ENCODE assay signal across 10 cellular contexts in genomic region chr9:69044226-69045219, GRCh38. TPM values are rescaled to one million over a fixed set of nuclear protein-coding genes. Genes with fewer than 3 reads are reported as not detected.
DNase-seq lines count a peak whose midpoint lies in the region; ATAC-seq and TF ChIP-seq lines count a peak whose summit lies in the region.
"Had no signal": no experiment of that assay in that cellular context is flagged by ENCODE, and none has a peak within 500 bp of the region (broad histone marks: within the 10 kb centered on the region; RNA-seq: fewer than 3 reads in every experiment).

No MANE protein-coding gene starts in this region.

- intact Hi-C loops in stomach (cut with DNase I; ENCODE audit: low total_unique reads), result loop anchor here (10.0 kb wide), 1 partner anchor 90 kb away; no protein-coding TSS in a partner anchor
- intact Hi-C loops in ascending aorta (cut with DNase I), result loop anchor here (10.0 kb wide), 1 partner anchor 350 kb away; no protein-coding TSS in a partner anchor

- no peaks in the 10 kb centered on the region for H3K9me3 ChIP-seq in stomach
- no peaks in the 10 kb centered on the region for H3K9me3 ChIP-seq in ascending aorta

- H3K9me3 Mint-ChIP-seq in mesothelial cell of epicardium, result no peaks in the 10 kb centered on the region

- H3K4me3 ChIP-seq in stomach (no peak overlapping the region), ascending aorta (no peak overlapping the region)

- H3K27ac Mint-ChIP-seq in mesothelial cell of epicardium, result peak overlapping the region; percentile 49
- H3K27ac Mint-ChIP-seq: memory B cell had no signal

- no peak for TF ChIP-seq POLR2A in stomach (IDR thresholded peaks at IDR 0.05)

- TF ChIP-seq CTCF in mesothelial cell of epicardium (IDR thresholded peaks at IDR 0.05; ENCODE audit: unreplicated experiment), result no peak
- TF ChIP-seq CTCF in stomach (IDR thresholded peaks at IDR 0.05), result no peak
- no peak for TF ChIP-seq CTCF in ascending aorta (IDR thresholded peaks at IDR 0.05)

- no peaks in the 10 kb centered on the region for H3K27me3 ChIP-seq in stomach
- no peaks in the 10 kb centered on the region for H3K27me3 ChIP-seq in ascending aorta

- H3K27me3 Mint-ChIP-seq in mesothelial cell of epicardium (ENCODE audit: low read depth), result no peaks in the 10 kb centered on the region
- H3K27me3 Mint-ChIP-seq: memory B cell had no signal

- peaks cover 15% of the 10 kb centered on the region for H3K4me1 Mint-ChIP-seq in mesothelial cell of epicardium

- ATAC-seq in GM21528 (IDR thresholded peaks at IDR 0.05; ENCODE audit: low FRiP score, unreplicated experiment), result no peak
- ATAC-seq: Panc1 had no signal

- H3K4me1 ChIP-seq in stomach, result peaks cover 6 to 21% (median 14%) of the 10 kb centered on the region in 4 donors
- peaks cover 8 to 9% of the 10 kb centered on the region in 2 donors for H3K4me1 ChIP-seq in ascending aorta

- H3K4me3 Mint-ChIP-seq in mesothelial cell of epicardium, result no peak overlapping the region
- H3K4me3 Mint-ChIP-seq: memory B cell had no signal

- peaks cover 17% of the 10 kb centered on the region for H3K36me3 Mint-ChIP-seq in mesothelial cell of epicardium

- peaks cover 6 to 33% (median 32%) of the 10 kb centered on the region in 4 donors for H3K36me3 ChIP-seq in stomach
- H3K36me3 ChIP-seq in ascending aorta, result no peaks in the 10 kb centered on the region

- 43 to 59% (median 45%) methylated on average over 10 of the region's 10 CpGs for WGBS in stomach, 5 donors

- no peak for TF ChIP-seq EP300 in stomach (IDR thresholded peaks at IDR 0.05)

- H3K27ac ChIP-seq in stomach (no peak overlapping the region), ascending aorta (no peak overlapping the region)

- peak; percentile 15 for DNase-seq in DMS153 treated with DMSO at 0.1 percent for 48 hours (lab: John Stamatoyannopoulos, UW; ENCODE audit: unreplicated experiment)
- DNase-seq in MV-4-11 (lab: John Stamatoyannopoulos, UW), result peak; percentile 29
- DNase-seq in brain pericyte (ENCODE audit: low read depth, low spot score), result peak; percentile 68
- no peak for DNase-seq in mesothelial cell of epicardium (ENCODE audit: low spot score in 2 of 2, unreplicated experiment in 2 of 2)
- no peak for DNase-seq in stomach
- DNase-seq in ureter (ENCODE audit: low spot score), result no peak
- no peak for DNase-seq in ascending aorta (ENCODE audit: low spot score in 2 of 2)

RNA-seq across cellular contexts. Expression of gene FXN, which starts 9.0 kb away (rescaled TPM):
- total RNA-seq in mesothelial cell of epicardium (20.7 to 22.4 TPM (median 20.8 TPM) in 3 replicates), stomach (1 to 10 TPM in 4 of 5 donors, under 1 TPM in 1; 0.58 to 4.2 (median 3.2) TPM), ureter (17.5 TPM), ascending aorta (not detected)
- polyA plus RNA-seq in stomach, result 10 to 100 TPM in 2 of 3 donors, 1 to 10 TPM in 1; 9.0 to 15.3 (median 14.7) TPM

RNA-seq across cellular contexts. Expression of gene PRKACG, which starts 30.6 kb away (rescaled TPM):
- not detected in 3 replicates for total RNA-seq in mesothelial cell of epicardium
- total RNA-seq in stomach, result not detected
- polyA plus RNA-seq in stomach, result not detected
- total RNA-seq in ureter, result not detected
- total RNA-seq in ascending aorta, result not detected

Comparison
In these comparisons a context has a peak if more than half of its experiments do, and no peak if none do; other contexts are left out.
1. DNase-seq: peak in DMS153 treated with DMSO at 0.1 percent for 48 hours (single experiment), MV-4-11 (single experiment) and brain pericyte (single experiment); none in mesothelial cell of epicardium (0 of 2), stomach (single experiment), ureter (single experiment) and ascending aorta (0 of 2).